7 cellular contexts compared by ENCODE assay signal in the genomic region with DNA sequence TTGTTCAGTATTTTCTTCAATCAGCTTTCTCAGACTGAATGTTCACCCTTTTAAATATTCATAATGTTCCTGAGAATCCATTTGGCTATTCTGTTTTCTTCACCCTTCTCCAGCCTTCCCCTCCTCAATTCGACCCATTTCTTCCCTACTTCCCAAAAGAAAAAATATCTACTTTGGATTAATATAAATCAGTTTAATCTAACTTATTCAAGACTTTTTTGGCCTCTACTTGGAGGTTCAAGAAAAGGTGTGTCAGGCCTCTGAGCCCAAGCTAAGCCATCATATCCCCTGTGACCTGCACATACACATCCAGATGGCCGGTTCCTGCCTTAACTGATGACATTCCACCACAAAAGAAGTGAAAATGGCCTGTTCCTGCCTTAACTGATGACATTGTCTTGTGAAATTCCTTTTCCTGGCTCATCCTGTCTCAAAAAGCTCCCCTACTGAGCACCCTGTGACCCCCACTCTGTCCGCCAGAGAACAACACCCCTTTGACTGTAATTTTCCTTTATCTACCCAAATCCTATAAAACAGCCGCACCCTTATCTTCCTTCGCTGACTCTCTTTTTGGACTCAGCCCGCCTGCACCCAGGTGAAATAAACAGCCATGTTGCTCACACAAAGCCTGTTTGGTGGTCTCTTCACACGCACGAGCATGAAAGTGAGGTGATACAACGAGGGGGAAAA. TPM values are rescaled to one million over a fixed set of nuclear protein-coding genes. Genes with fewer than 3 reads are reported as not detected.
DNase-seq lines count a peak whose midpoint lies in the region; ATAC-seq and TF ChIP-seq lines count a peak whose summit lies in the region.
"Not testable (repeated sequence)": the region's sequence is repeated elsewhere in the genome, so short reads cannot be mapped to it uniquely, and the experiment has no call there.

No MANE protein-coding gene starts in this region.

- not testable (repeated sequence) for H3K9me3 ChIP-seq in HUES64 (ENCODE audit: insufficient read depth, low read depth, low read length); iPS-18a (ENCODE audit: control insufficient read depth, low read depth, low read length)

- peaks cover 16% of the 10 kb centered on the region for H3K27me3 Mint-ChIP-seq in GM23338 (ENCODE audit: insufficient read depth, low read depth, poor library complexity)
- H3K27me3 Mint-ChIP-seq in activated T-cell treated with anti-CD3 and anti-CD28 coated beads, Interleukin-2, amount 50 U/mL, for 72 hours (ENCODE audit: low read depth); endothelial cell (ENCODE audit: unreplicated experiment); nephron progenitor cell (ENCODE audit: low read depth, poor library complexity); progenitor cell of endocrine pancreas: not testable (repeated sequence)

- H3K4me1 Mint-ChIP-seq in GM23338 (peaks cover 26% of the 10 kb centered on the region), endothelial cell (ENCODE audit: unreplicated experiment) (peaks cover 17% of the 10 kb centered on the region)
- not testable (repeated sequence) for H3K4me1 Mint-ChIP-seq in activated T-cell treated with anti-CD3 and anti-CD28 coated beads, Interleukin-2, amount 50 U/mL, for 72 hours (ENCODE audit: low read depth); nephron progenitor cell; progenitor cell of endocrine pancreas (ENCODE audit: low read depth)

- H3K4me1 ChIP-seq in GM23338 (ENCODE audit: insufficient read depth), result peaks cover 33% of the 10 kb centered on the region
- H3K4me1 ChIP-seq in HUES64 (ENCODE audit: insufficient read depth, low read length), result peaks cover 19% of the 10 kb centered on the region
- H3K4me1 ChIP-seq in iPS-18a (ENCODE audit: control insufficient read depth, low read depth, low read length), result peaks cover 14% of the 10 kb centered on the region

- DNase-seq in GM23338 (ENCODE audit: low spot score), result peak; percentile 63
- DNase-seq in activated T-cell treated with anti-CD3 and anti-CD28 coated beads, Interleukin-2, amount 50 U/mL, for 72 hours; endothelial cell (ENCODE audit: low spot score); nephron progenitor cell; progenitor cell of endocrine pancreas (ENCODE audit: low spot score, unreplicated experiment): not testable (repeated sequence)

- H3K27me3 ChIP-seq in GM23338 (ENCODE audit: insufficient read depth); HUES64 (ENCODE audit: insufficient read depth, low read length); iPS-18a (ENCODE audit: control insufficient read depth, insufficient read depth, low read length): not testable (repeated sequence)

- H3K4me3 Mint-ChIP-seq in GM23338 (peak overlapping the region; percentile 45), endothelial cell (ENCODE audit: unreplicated experiment) (peak overlapping the region; percentile 39)
- not testable (repeated sequence) for H3K4me3 Mint-ChIP-seq in activated T-cell treated with anti-CD3 and anti-CD28 coated beads, Interleukin-2, amount 50 U/mL, for 72 hours; nephron progenitor cell; progenitor cell of endocrine pancreas (ENCODE audit: low read depth)

- not testable (repeated sequence) for TF ChIP-seq CTCF in GM23338 (conservative IDR thresholded peaks at IDR 0.05; ENCODE audit: low read depth in 2 of 2); endothelial cell (IDR thresholded peaks at IDR 0.05; ENCODE audit: unreplicated experiment); nephron progenitor cell (IDR thresholded peaks at IDR 0.05); progenitor cell of endocrine pancreas (IDR thresholded peaks at IDR 0.05; ENCODE audit: unreplicated experiment)

- ATAC-seq in GM23338; activated T-cell treated with anti-CD3 and anti-CD28 coated beads, Interleukin-2, amount 50 U/mL, for 72 hours (replicated peaks in 1 of 2): not testable (repeated sequence)

- H3K36me3 Mint-ChIP-seq in GM23338 (ENCODE audit: low read depth), result peaks cover 20% of the 10 kb centered on the region
- not testable (repeated sequence) for H3K36me3 Mint-ChIP-seq in activated T-cell treated with anti-CD3 and anti-CD28 coated beads, Interleukin-2, amount 50 U/mL, for 72 hours (ENCODE audit: insufficient read depth in 2 of 2); endothelial cell (ENCODE audit: low read depth, unreplicated experiment); nephron progenitor cell (ENCODE audit: low read depth); progenitor cell of endocrine pancreas (ENCODE audit: insufficient read depth)

- peak overlapping the region; percentile 61 for H3K4me2 ChIP-seq in GM23338

- H3K27ac ChIP-seq in GM23338 (ENCODE audit: low read depth), result peak overlapping the region; percentile 98
- H3K27ac ChIP-seq in HUES64 (ENCODE audit: low read depth, low read length), result peak overlapping the region; percentile 98
- H3K27ac ChIP-seq in iPS-18a (ENCODE audit: low read length), result peak overlapping the region; percentile 89

- H3K27ac Mint-ChIP-seq in GM23338 (peak overlapping the region; percentile 97), endothelial cell (ENCODE audit: unreplicated experiment) (peak overlapping the region; percentile 80), nephron progenitor cell (peak overlapping the region; percentile 62), progenitor cell of endocrine pancreas (peak overlapping the region; percentile 26)
- peak overlapping the region; percentile 4 for H3K27ac Mint-ChIP-seq in activated T-cell treated with anti-CD3 and anti-CD28 coated beads, Interleukin-2, amount 50 U/mL, for 72 hours

- H3K79me2 ChIP-seq in GM23338 (replicated peaks; ENCODE audit: insufficient read depth), result not testable (repeated sequence)

- not testable (repeated sequence) for H3F3A ChIP-seq in GM23338 (replicated peaks; ENCODE audit: low read depth)

- H3K9me2 ChIP-seq in GM23338 (ENCODE audit: insufficient read depth), result not testable (repeated sequence)

- H3K9me3 Mint-ChIP-seq in GM23338; activated T-cell treated with anti-CD3 and anti-CD28 coated beads, Interleukin-2, amount 50 U/mL, for 72 hours; endothelial cell (ENCODE audit: unreplicated experiment); nephron progenitor cell; progenitor cell of endocrine pancreas (ENCODE audit: low read depth): not testable (repeated sequence)

- H3K36me3 ChIP-seq in GM23338 (ENCODE audit: insufficient read depth); iPS-18a (ENCODE audit: control insufficient read depth, low read depth, low read length): not testable (repeated sequence)
- H3K36me3 ChIP-seq in HUES64 (ENCODE audit: insufficient read depth, low read length), result peaks cover 14% of the 10 kb centered on the region; the same call in 1 of the 2 replicates

- H3K4me3 ChIP-seq in GM23338, result peak overlapping the region; percentile 23
- H3K4me3 ChIP-seq in HUES64 (ENCODE audit: low read length); iPS-18a (ENCODE audit: low read length): not testable (repeated sequence)

- H4K20me1 ChIP-seq in GM23338 (replicated peaks; ENCODE audit: insufficient read depth), result not testable (repeated sequence)

- 19% methylated on average over 6 of the region's 9 CpGs for WGBS in HUES64

- H2AFZ ChIP-seq in GM23338, result not testable (repeated sequence)

- H3K9ac ChIP-seq in HUES64 (ENCODE audit: low read depth, low read length) (peak overlapping the region; percentile 76), iPS-18a (ENCODE audit: low read length) (peak overlapping the region; percentile 58)

TF ChIP-seq in GM23338, 12 proteins besides CTCF, POLR2A, EP300 and RAD21:
- TF ChIP-seq NANOG (IDR thresholded peaks at IDR 0.05; ENCODE audit: borderline replicate concordance), result peak; percentile 78; the same call in 1 of the 2 replicates

RNA-seq across cellular contexts. Expression of a gene that starts 11.9 kb away (rescaled TPM):
- total RNA-seq in GM23338 (2014; rRNA removed; shearing (Covaris generic)), result 143 and 200 TPM in 2 replicates
- 114 and 121 TPM in 2 replicates for polyA plus RNA-seq in GM23338 (2016; fragmentation: Nextera tagmentation; extraction: Ambion mirVana)
- 173 TPM for polyA plus RNA-seq in HUES64 (2013, experiment 1 of 2)
- polyA plus RNA-seq in HUES64 (2013, experiment 2 of 2), result 161 TPM
- 100 to 1,000 TPM; 178 to 203 TPM for total RNA-seq in activated T-cell treated with anti-CD3 and anti-CD28 coated beads, Interleukin-2, amount 50 U/mL, for 72 hours
- total RNA-seq in endothelial cell (ENCODE audit: unreplicated experiment) (200 TPM), progenitor cell of endocrine pancreas (164 and 169 TPM in 2 replicates)

RNA-seq across cellular contexts. Expression of a gene that starts 55.7 kb away (rescaled TPM):
- total RNA-seq in GM23338 (2014; rRNA removed; shearing (Covaris generic)), result 28.9 and 29.6 TPM in 2 replicates
- 23.5 and 24.6 TPM in 2 replicates for polyA plus RNA-seq in GM23338 (2016; fragmentation: Nextera tagmentation; extraction: Ambion mirVana)
- polyA plus RNA-seq in HUES64 (2013, experiment 1 of 2), result 34.9 TPM
- 35.4 TPM for polyA plus RNA-seq in HUES64 (2013, experiment 2 of 2)
- 10 to 100 TPM; 32.0 to 32.3 TPM for total RNA-seq in activated T-cell treated with anti-CD3 and anti-CD28 coated beads, Interleukin-2, amount 50 U/mL, for 72 hours
- total RNA-seq in endothelial cell (ENCODE audit: unreplicated experiment) (21.5 TPM), progenitor cell of endocrine pancreas (30.6 and 31.9 TPM in 2 replicates)

Comparison
In these comparisons a context has a peak if more than half of its experiments do, and no peak if none do; other contexts are left out.
1. H3K27ac Mint-ChIP-seq: peak in every context shown above with its lines; median percentile 97 in GM23338; 80 in endothelial cell; 62 in nephron progenitor cell; 26 in progenitor cell of endocrine pancreas; 4 in activated T-cell treated with anti-CD3 and anti-CD28 coated beads, Interleukin-2, amount 50 U/mL, for 72 hours.